8 cellular contexts compared by ENCODE assay signal in the genomic region with DNA sequence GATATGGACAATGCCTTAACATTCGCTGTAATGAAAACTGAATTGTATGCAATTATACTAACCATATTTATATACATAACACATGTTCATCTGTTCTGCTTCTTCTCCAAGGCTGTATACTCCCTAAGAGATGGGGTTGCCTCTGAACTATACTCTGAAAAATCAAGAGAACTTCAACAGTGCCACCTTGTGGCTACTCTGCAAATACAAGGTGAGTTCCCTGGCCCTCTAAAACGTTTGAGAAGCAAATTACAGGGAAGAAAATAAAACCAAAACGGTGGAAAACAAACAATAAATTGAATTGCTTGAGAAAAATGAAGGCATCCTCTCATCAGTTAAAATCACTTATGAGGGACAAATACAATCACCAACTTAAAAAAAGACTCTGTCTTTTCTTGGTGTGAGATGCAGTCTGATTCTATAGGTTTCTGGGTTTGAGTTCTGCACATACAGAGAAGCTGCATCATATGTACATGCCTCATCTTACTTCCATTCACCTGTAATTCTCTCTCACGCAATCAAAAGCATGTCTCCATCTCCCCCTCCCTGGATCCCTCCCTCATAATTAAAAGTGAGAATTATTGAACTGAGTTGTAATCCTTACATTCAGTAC.
A peak's percentile ranks its signal among the peaks of the same experiment; 100 is the strongest.
DNase-seq lines count a peak whose midpoint lies in the region; TF ChIP-seq lines count a peak whose summit lies in the region.

No MANE protein-coding gene starts in this region.

- no peaks in the 10 kb centered on the region for H3K27me3 Mint-ChIP-seq in endodermal cell (ENCODE audit: insufficient read depth)

- H3K4me3 ChIP-seq in WI38 (ENCODE audit: low read depth, low read length) (no peak overlapping the region), endodermal cell (ENCODE audit: low read length) (no peak overlapping the region), tibial nerve (no peak overlapping the region)

- DNase-seq in activated effector memory CD4-positive, alpha-beta T cell treated with anti-CD3 and anti-CD28 coated beads, Interleukin-2, amount 50 U/mL, for 16 hours, result peak; percentile 66
- DNase-seq in activated effector memory CD4-positive, alpha-beta T cell treated with Interleukin-2 at 50 U/mL for 16 hours, result no peak
- DNase-seq in HEK293T (ENCODE audit: extremely low spot score) (peak; percentile 62), NCI-H2029 (lab: John Stamatoyannopoulos, UW) (peak; percentile 43), endodermal cell (peak; percentile 77), middle frontal gyrus (ENCODE audit: extremely low spot score, low spot score) (peak; percentile 58), tibial nerve (ENCODE audit: low spot score in 2 of 2) (peak in 1 of 2 donors; percentile 61)

- no peak overlapping the region for H3K27ac Mint-ChIP-seq in endodermal cell

- H3K4me3 Mint-ChIP-seq in endodermal cell, result no peak overlapping the region

- CTCF ChIA-PET in HEK293T (lab: Yijun Ruan, JAX), result interaction anchor here (0.7 to 2.4 kb wide), 6 partner anchors 9 to 489 kb away, joined by 3 to 9 read pairs (median 5); a partner anchor contains a TSS

- H3K9me3 ChIP-seq in endodermal cell (ENCODE audit: control insufficient read depth, low read length) (no peaks in the 10 kb centered on the region), tibial nerve (no peaks in the 10 kb centered on the region)

- no peak for TF ChIP-seq POLR2A in tibial nerve (IDR thresholded peaks at IDR 0.05)

- POLR2A ChIA-PET in HEK293T (lab: Yijun Ruan, JAX), result interaction anchor here (1.4 kb wide), 1 partner anchor 489 kb away, joined by 4 read pairs; no protein-coding TSS in a partner anchor

- TF ChIP-seq EP300 in tibial nerve (IDR thresholded peaks at IDR 0.05), result no peak

- no peak overlapping the region for H3K27ac ChIP-seq in endodermal cell (ENCODE audit: low read depth, low read length)
- H3K27ac ChIP-seq in tibial nerve, result no peak overlapping the region

- H3K9me3 Mint-ChIP-seq in endodermal cell, result no peaks in the 10 kb centered on the region

- 30 to 35% methylated on average over 4 of the region's 4 CpGs for WGBS in endodermal cell (ENCODE audit: insufficient coverage in 1 of 2, insufficient read length in 1 of 2), 2 experiments
- 19 to 26% methylated on average over 4 of the region's 4 CpGs for WGBS in tibial nerve, 2 donors

- H3K36me3 Mint-ChIP-seq in endodermal cell (ENCODE audit: low read depth), result peaks cover 14% of the 10 kb centered on the region

- H3K9ac ChIP-seq in endodermal cell (ENCODE audit: extremely low read depth, low read length, poor library complexity, severe bottlenecking), result no peak overlapping the region

- H3K4me1 Mint-ChIP-seq in endodermal cell, result peaks cover 30% of the 10 kb centered on the region

- H3K27me3 ChIP-seq in endodermal cell (ENCODE audit: control insufficient read depth, insufficient read depth, low read length, poor library complexity, severe bottlenecking) (no peaks in the 10 kb centered on the region), tibial nerve (no peaks in the 10 kb centered on the region)

- H3K4me1 ChIP-seq in endodermal cell (ENCODE audit: control insufficient read depth, insufficient read depth, low read length) (peaks cover 10% of the 10 kb centered on the region), tibial nerve (peaks cover 0 to 27% (median 1%) of the 10 kb centered on the region in 4 donors)

- H3K36me3 ChIP-seq in endodermal cell (ENCODE audit: control insufficient read depth, insufficient read depth, low read length) (peaks cover 12% of the 10 kb centered on the region), tibial nerve (peaks cover 0 to 5% (median 0%) of the 10 kb centered on the region in 3 donors)

- peak; percentile 39; the same call in 1 of the 2 replicates for TF ChIP-seq CTCF in WI38 (IDR thresholded peaks at IDR 0.05; ENCODE audit: low read depth, low read length)
- TF ChIP-seq CTCF in endodermal cell (conservative IDR thresholded peaks at IDR 0.05), result peak; percentile 89
- peak; percentile 66 to 75 (median 71) for TF ChIP-seq CTCF in tibial nerve (IDR thresholded peaks at IDR 0.05)

TF ChIP-seq in HEK293T, 16 proteins besides CTCF, POLR2A, EP300 and RAD21:
- TF ChIP-seq TARDBP (IDR thresholded peaks at IDR 0.05), result no peak
- no peak for TF ChIP-seq ELF4 (IDR thresholded peaks at IDR 0.05)

Comparison
In these comparisons a context has a peak if more than half of its experiments do, and no peak if none do; other contexts are left out.
1. CTCF ChIP-seq: peak in every context shown above with its lines; median percentile 89 in endodermal cell; 71 in tibial nerve; 39 in WI38.